1 cellular context compared by ENCODE assay signal in the genomic region with DNA sequence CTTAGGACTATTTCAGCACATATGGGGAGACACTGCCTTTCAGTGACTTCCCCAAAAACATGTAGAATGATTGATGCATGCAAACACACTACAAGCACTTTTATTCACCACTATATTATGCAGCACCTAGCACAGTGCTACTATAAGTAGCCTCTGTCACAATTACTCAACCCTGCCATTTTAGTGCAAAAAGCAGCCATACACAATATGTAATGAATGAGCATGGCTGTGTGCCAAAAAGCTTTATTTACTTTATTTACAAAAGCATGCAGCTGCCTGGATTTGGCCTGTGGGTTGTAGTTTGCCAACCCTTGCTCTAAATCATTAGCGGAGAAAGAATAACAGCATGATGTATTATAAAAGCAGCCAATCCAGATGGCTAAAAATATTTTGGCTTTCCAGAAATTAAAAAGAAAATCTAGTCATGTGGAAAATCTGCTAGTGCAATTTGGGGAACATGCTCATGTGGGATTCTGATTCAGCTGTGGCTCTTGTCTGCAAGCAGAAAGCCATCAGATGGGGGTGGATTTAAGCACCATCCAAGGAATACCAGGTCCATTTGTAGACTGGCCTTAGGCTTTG.
A peak's percentile ranks its signal among the peaks of the same experiment; 100 is the strongest.
TF ChIP-seq lines count a peak whose summit lies in the region.

No MANE protein-coding gene starts in this region.

TF ChIP-seq in HEK293, 187 proteins besides CTCF, POLR2A, EP300 and RAD21 (continued from another document):
- TF ChIP-seq, protein P1, sequence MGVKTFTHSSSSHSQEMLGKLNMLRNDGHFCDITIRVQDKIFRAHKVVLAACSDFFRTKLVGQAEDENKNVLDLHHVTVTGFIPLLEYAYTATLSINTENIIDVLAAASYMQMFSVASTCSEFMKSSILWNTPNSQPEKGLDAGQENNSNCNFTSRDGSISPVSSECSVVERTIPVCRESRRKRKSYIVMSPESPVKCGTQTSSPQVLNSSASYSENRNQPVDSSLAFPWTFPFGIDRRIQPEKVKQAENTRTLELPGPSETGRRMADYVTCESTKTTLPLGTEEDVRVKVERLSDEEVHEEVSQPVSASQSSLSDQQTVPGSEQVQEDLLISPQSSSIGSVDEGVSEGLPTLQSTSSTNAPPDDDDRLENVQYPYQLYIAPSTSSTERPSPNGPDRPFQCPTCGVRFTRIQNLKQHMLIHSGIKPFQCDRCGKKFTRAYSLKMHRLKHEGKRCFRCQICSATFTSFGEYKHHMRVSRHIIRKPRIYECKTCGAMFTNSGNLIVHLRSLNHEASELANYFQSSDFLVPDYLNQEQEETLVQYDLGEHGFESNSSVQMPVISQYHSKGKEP (tag by site-specific recombination; IDR thresholded peaks at IDR 0.05): peak; percentile 75; the same call in 1 of the 2 replicates
- no peak for TF ChIP-seq ZNF473 (tag by site-specific recombination; IDR thresholded peaks at IDR 0.05)
- TF ChIP-seq YY1 (tag by site-specific recombination; IDR thresholded peaks at IDR 0.05): 0 out of 2 replicates have a peak, but pooled peaks have one; percentile 26
- TF ChIP-seq ZNF561 (tag by site-specific recombination; IDR thresholded peaks at IDR 0.05; ENCODE audit: borderline replicate concordance): 0 out of 2 replicates have a peak, but pooled peaks have one; percentile 23
- TF ChIP-seq, protein P2, sequence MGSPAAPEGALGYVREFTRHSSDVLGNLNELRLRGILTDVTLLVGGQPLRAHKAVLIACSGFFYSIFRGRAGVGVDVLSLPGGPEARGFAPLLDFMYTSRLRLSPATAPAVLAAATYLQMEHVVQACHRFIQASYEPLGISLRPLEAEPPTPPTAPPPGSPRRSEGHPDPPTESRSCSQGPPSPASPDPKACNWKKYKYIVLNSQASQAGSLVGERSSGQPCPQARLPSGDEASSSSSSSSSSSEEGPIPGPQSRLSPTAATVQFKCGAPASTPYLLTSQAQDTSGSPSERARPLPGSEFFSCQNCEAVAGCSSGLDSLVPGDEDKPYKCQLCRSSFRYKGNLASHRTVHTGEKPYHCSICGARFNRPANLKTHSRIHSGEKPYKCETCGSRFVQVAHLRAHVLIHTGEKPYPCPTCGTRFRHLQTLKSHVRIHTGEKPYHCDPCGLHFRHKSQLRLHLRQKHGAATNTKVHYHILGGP (tag by site-specific recombination; IDR thresholded peaks at IDR 0.05): peak; percentile 19; the same call in 1 of the 2 replicates
- TF ChIP-seq, protein P3, sequence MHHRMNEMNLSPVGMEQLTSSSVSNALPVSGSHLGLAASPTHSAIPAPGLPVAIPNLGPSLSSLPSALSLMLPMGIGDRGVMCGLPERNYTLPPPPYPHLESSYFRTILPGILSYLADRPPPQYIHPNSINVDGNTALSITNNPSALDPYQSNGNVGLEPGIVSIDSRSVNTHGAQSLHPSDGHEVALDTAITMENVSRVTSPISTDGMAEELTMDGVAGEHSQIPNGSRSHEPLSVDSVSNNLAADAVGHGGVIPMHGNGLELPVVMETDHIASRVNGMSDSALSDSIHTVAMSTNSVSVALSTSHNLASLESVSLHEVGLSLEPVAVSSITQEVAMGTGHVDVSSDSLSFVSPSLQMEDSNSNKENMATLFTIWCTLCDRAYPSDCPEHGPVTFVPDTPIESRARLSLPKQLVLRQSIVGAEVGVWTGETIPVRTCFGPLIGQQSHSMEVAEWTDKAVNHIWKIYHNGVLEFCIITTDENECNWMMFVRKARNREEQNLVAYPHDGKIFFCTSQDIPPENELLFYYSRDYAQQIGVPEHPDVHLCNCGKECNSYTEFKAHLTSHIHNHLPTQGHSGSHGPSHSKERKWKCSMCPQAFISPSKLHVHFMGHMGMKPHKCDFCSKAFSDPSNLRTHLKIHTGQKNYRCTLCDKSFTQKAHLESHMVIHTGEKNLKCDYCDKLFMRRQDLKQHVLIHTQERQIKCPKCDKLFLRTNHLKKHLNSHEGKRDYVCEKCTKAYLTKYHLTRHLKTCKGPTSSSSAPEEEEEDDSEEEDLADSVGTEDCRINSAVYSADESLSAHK (tag by site-specific recombination; IDR thresholded peaks at IDR 0.05): no peak
- TF ChIP-seq ZNF792 (tag by site-specific recombination; IDR thresholded peaks at IDR 0.05): no peak
- TF ChIP-seq, protein P4, sequence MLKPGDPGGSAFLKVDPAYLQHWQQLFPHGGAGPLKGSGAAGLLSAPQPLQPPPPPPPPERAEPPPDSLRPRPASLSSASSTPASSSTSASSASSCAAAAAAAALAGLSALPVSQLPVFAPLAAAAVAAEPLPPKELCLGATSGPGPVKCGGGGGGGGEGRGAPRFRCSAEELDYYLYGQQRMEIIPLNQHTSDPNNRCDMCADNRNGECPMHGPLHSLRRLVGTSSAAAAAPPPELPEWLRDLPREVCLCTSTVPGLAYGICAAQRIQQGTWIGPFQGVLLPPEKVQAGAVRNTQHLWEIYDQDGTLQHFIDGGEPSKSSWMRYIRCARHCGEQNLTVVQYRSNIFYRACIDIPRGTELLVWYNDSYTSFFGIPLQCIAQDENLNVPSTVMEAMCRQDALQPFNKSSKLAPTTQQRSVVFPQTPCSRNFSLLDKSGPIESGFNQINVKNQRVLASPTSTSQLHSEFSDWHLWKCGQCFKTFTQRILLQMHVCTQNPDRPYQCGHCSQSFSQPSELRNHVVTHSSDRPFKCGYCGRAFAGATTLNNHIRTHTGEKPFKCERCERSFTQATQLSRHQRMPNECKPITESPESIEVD (tag by site-specific recombination; IDR thresholded peaks at IDR 0.05): peak; percentile 79
- 0 out of 2 replicates have a peak, but pooled peaks have one; percentile 16 for TF ChIP-seq ZNF335 (tag by site-specific recombination; conservative IDR thresholded peaks at IDR 0.05)
- TF ChIP-seq ZNF350 (tag by site-specific recombination; IDR thresholded peaks at IDR 0.05): peak; percentile 91
- TF ChIP-seq ZFP3 (tag by site-specific recombination; IDR thresholded peaks at IDR 0.05; ENCODE audit: low read depth): no peak
